In the genomic region with DNA sequence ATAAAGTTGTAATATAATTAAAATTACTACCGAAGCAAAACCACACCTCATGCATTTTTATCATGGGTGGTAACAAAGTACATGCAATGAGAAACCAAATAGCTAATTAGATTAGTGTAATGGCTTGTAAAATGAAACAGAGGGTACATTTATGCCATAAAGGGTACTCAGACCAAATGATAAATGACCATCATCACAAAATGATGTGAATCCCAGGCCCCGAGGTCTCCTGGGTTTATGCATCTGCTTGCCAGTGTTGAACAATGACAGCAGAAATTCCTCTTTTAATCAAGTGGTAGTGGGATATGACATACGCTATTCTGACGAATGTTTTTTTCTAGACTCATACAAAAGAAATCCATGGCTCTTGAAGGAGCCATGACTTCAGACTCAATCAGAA, we compare ENCODE assay signal across 34 cellular contexts.
"Had no signal": no experiment of that assay in that cellular context is flagged by ENCODE, and none has a peak within 500 bp of the region (broad histone marks: within the 10 kb centered on the region; RNA-seq: fewer than 3 reads in every experiment).

No MANE protein-coding gene starts in this region.

- H3K9me3 ChIP-seq: MG63 had no signal

- H3K36me3 ChIP-seq: MG63 had no signal

- H3K27me3 ChIP-seq: MG63 had no signal

- H3K4me2 ChIP-seq: KMS-11 had no signal

- H3K27ac ChIP-seq: KMS-11 had no signal

- DNase-seq: Karpas-422, Kasumi-1, MG63, MM.1S, MV-4-11, NCI-H1048, NCI-H1092, NCI-H1092 treated with DMSO at 0.1 percent for 48 hours, NCI-H1105, NCI-H1105 treated with DMSO at 0.1 percent for 48 hours, NCI-H1417, NCI-H1417 treated with DMSO at 0.1 percent for 48 hours, NCI-H1436, NCI-H1436 treated with DMSO at 0.1 percent for 48 hours, NCI-H146, NCI-H1694, NCI-H1694 treated with DMSO at 0.1 percent for 48 hours, NCI-H187, NCI-H187 treated with DMSO at 0.1 percent for 48 hours, NCI-H1930, NCI-H2029, NCI-H2029 treated with DMSO at 0.1 percent for 48 hours, NCI-H2081, NCI-H2081 treated with DMSO at 0.1 percent for 48 hours, NCI-H2107, NCI-H2171, NCI-H2171 treated with DMSO at 0.1 percent for 48 hours, NCI-H2227 treated with DMSO at 0.1 percent for 48 hours, NCI-H226, NCI-H345, NCI-H446, NCI-H446 treated with DMSO at 0.1 percent for 48 hours, NCI-H510A had no signal

- H3K9ac ChIP-seq: KMS-11 had no signal

- H3K4me3 ChIP-seq: MG63 had no signal
